Comparison of ENCODE assay signal across 1 cellular context in the genomic region with DNA sequence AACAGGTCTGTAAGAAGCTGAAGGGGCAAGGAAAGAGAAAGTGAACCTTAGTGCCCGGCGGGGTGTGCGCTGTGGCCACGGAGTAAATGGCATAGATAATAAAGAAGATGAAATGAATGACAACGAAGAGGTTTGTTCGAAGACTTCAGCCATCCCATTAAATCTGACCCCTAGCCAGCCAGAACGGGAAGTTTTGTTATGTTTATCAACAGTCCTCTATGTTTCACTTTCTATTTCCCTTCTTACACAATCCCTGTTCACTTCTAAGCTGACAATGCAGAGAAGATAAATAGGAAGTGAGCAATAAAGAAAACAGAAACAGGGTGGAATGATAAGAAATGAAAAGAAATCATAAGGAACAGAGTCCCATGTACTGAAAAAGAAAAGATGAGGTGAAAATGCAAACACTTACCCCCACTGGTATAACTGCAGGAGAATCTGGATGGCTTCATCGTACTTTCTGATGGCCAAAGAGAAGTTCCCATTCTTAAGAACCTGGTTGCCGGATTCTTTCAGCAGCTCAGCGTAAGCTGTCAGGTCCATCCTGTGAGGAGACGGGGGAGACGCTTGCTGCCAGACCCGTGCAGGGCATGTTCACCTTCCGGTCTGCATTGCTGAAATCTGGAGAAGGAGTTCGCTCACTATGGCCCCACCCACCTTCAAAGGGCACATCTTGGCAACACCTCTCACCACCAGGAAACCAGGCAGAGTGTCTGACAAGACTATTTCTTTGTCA.
TF ChIP-seq lines count a peak whose summit lies in the region.

No MANE protein-coding gene starts in this region.

TF ChIP-seq in HepG2, 621 proteins besides CTCF, POLR2A, EP300 and RAD21 (continued from another document):
- no peak for TF ChIP-seq MEF2D (CRISPR knock-in tag; IDR thresholded peaks at IDR 0.05)
- no peak for TF ChIP-seq SP1 (IDR thresholded peaks at IDR 0.05)
- TF ChIP-seq SP1 (CRISPR knock-in tag; IDR thresholded peaks at IDR 0.05): no peak
- TF ChIP-seq FOXC1 (CRISPR knock-in tag; IDR thresholded peaks at IDR 0.05; ENCODE audit: borderline replicate concordance): 0 out of 2 replicates have a peak, but pooled peaks have one; percentile 37
- TF ChIP-seq KLF15 (CRISPR knock-in tag; IDR thresholded peaks at IDR 0.05; ENCODE audit: borderline replicate concordance): no peak
- 0 out of 2 replicates have a peak, but pooled peaks have one; percentile 14 for TF ChIP-seq GATAD2A (CRISPR knock-in tag; IDR thresholded peaks at IDR 0.05)
- no peak for TF ChIP-seq ZKSCAN5 (CRISPR knock-in tag; IDR thresholded peaks at IDR 0.05)
- peak; percentile 31; the same call in 1 of the 2 replicates for TF ChIP-seq KMT2A (CRISPR knock-in tag; IDR thresholded peaks at IDR 0.05)
- TF ChIP-seq MED8 (CRISPR knock-in tag; IDR thresholded peaks at IDR 0.05; ENCODE audit: insufficient replicate concordance): no peak
- TF ChIP-seq KMT2B (CRISPR knock-in tag; IDR thresholded peaks at IDR 0.05): 0 out of 2 replicates have a peak, but pooled peaks have one; percentile 36
- TF ChIP-seq THAP11 (CRISPR knock-in tag; IDR thresholded peaks at IDR 0.05): 0 out of 2 replicates have a peak, but pooled peaks have one; percentile 19
- TF ChIP-seq ELF3 (CRISPR knock-in tag; IDR thresholded peaks at IDR 0.05): 0 out of 2 replicates have a peak, but pooled peaks have one; percentile 49
- no peak for TF ChIP-seq HOXA9 (CRISPR knock-in tag; IDR thresholded peaks at IDR 0.05; ENCODE audit: borderline replicate concordance)
- TF ChIP-seq ZNF557 (CRISPR knock-in tag; IDR thresholded peaks at IDR 0.05): no peak
- TF ChIP-seq RBM22 (optimal IDR thresholded peaks at IDR 0.05; ENCODE audit: low read length): no peak
- peak; percentile 66 for TF ChIP-seq SAP130 (CRISPR knock-in tag; IDR thresholded peaks at IDR 0.05; ENCODE audit: low read depth)
- TF ChIP-seq TERF1 (CRISPR knock-in tag; IDR thresholded peaks at IDR 0.05): no peak
- TF ChIP-seq ZNF878 (CRISPR knock-in tag; IDR thresholded peaks at IDR 0.05): no peak
- TF ChIP-seq ATF7 (IDR thresholded peaks at IDR 0.05): no peak
- TF ChIP-seq ATF7 (CRISPR knock-in tag; IDR thresholded peaks at IDR 0.05): no peak
- no peak for TF ChIP-seq CREM (IDR thresholded peaks at IDR 0.05)
- TF ChIP-seq CREM (CRISPR knock-in tag; IDR thresholded peaks at IDR 0.05): no peak
- TF ChIP-seq DPF2 (CRISPR knock-in tag; IDR thresholded peaks at IDR 0.05; ENCODE audit: borderline replicate concordance, low read depth): no peak
- TF ChIP-seq SNAPC2 (CRISPR knock-in tag; IDR thresholded peaks at IDR 0.05): no peak
- 0 out of 2 replicates have a peak, but pooled peaks have one; percentile 43 for TF ChIP-seq ELF1 (CRISPR knock-in tag; IDR thresholded peaks at IDR 0.05)
- TF ChIP-seq ARID4A (CRISPR knock-in tag; IDR thresholded peaks at IDR 0.05; ENCODE audit: borderline replicate concordance): peak; percentile 23; the same call in 1 of the 2 replicates
- TF ChIP-seq FOXP1 (IDR thresholded peaks at IDR 0.05): no peak
- peak; percentile 59 for TF ChIP-seq FOXP1 (CRISPR knock-in tag; IDR thresholded peaks at IDR 0.05)
- TF ChIP-seq CEBPG (CRISPR knock-in tag; IDR thresholded peaks at IDR 0.05): peak; percentile 67
- TF ChIP-seq STAG1 (CRISPR knock-in tag; IDR thresholded peaks at IDR 0.05): no peak
- no peak for TF ChIP-seq TBP (CRISPR knock-in tag; IDR thresholded peaks at IDR 0.05)
- TF ChIP-seq, protein P1, sequence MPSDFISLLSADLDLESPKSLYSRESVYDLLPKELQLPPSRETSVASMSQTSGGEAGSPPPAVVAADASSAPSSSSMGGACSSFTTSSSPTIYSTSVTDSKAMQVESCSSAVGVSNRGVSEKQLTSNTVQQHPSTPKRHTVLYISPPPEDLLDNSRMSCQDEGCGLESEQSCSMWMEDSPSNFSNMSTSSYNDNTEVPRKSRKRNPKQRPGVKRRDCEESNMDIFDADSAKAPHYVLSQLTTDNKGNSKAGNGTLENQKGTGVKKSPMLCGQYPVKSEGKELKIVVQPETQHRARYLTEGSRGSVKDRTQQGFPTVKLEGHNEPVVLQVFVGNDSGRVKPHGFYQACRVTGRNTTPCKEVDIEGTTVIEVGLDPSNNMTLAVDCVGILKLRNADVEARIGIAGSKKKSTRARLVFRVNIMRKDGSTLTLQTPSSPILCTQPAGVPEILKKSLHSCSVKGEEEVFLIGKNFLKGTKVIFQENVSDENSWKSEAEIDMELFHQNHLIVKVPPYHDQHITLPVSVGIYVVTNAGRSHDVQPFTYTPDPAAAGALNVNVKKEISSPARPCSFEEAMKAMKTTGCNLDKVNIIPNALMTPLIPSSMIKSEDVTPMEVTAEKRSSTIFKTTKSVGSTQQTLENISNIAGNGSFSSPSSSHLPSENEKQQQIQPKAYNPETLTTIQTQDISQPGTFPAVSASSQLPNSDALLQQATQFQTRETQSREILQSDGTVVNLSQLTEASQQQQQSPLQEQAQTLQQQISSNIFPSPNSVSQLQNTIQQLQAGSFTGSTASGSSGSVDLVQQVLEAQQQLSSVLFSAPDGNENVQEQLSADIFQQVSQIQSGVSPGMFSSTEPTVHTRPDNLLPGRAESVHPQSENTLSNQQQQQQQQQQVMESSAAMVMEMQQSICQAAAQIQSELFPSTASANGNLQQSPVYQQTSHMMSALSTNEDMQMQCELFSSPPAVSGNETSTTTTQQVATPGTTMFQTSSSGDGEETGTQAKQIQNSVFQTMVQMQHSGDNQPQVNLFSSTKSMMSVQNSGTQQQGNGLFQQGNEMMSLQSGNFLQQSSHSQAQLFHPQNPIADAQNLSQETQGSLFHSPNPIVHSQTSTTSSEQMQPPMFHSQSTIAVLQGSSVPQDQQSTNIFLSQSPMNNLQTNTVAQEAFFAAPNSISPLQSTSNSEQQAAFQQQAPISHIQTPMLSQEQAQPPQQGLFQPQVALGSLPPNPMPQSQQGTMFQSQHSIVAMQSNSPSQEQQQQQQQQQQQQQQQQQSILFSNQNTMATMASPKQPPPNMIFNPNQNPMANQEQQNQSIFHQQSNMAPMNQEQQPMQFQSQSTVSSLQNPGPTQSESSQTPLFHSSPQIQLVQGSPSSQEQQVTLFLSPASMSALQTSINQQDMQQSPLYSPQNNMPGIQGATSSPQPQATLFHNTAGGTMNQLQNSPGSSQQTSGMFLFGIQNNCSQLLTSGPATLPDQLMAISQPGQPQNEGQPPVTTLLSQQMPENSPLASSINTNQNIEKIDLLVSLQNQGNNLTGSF (CRISPR knock-in tag; IDR thresholded peaks at IDR 0.05): no peak
- TF ChIP-seq NCOA2 (CRISPR knock-in tag; IDR thresholded peaks at IDR 0.05): 0 out of 2 replicates have a peak, but pooled peaks have one; percentile 23
- no peak for TF ChIP-seq ZNF883 (CRISPR knock-in tag; IDR thresholded peaks at IDR 0.05; ENCODE audit: not compliant biosample characterization)
- TF ChIP-seq, protein P2, sequence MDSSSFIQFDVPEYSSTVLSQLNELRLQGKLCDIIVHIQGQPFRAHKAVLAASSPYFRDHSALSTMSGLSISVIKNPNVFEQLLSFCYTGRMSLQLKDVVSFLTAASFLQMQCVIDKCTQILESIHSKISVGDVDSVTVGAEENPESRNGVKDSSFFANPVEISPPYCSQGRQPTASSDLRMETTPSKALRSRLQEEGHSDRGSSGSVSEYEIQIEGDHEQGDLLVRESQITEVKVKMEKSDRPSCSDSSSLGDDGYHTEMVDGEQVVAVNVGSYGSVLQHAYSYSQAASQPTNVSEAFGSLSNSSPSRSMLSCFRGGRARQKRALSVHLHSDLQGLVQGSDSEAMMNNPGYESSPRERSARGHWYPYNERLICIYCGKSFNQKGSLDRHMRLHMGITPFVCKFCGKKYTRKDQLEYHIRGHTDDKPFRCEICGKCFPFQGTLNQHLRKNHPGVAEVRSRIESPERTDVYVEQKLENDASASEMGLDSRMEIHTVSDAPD (CRISPR knock-in tag; IDR thresholded peaks at IDR 0.05): no peak
- TF ChIP-seq FOXA3 (CRISPR knock-in tag; IDR thresholded peaks at IDR 0.05): peak; percentile 41; the same call in 1 of the 2 replicates
- no peak for TF ChIP-seq ZNF282 (IDR thresholded peaks at IDR 0.05; ENCODE audit: partially characterized antibody)
- 0 out of 2 replicates have a peak, but pooled peaks have one; percentile 13 for TF ChIP-seq PHF20 (CRISPR knock-in tag; IDR thresholded peaks at IDR 0.05)
- TF ChIP-seq ZSCAN25 (CRISPR knock-in tag; IDR thresholded peaks at IDR 0.05): no peak
- TF ChIP-seq IRF2 (CRISPR knock-in tag; IDR thresholded peaks at IDR 0.05): peak; percentile 96
- TF ChIP-seq SOX6 (IDR thresholded peaks at IDR 0.05): no peak
- TF ChIP-seq SOX6 (CRISPR knock-in tag; IDR thresholded peaks at IDR 0.05): peak; percentile 42; the same call in 1 of the 2 replicates
- no peak for TF ChIP-seq ZNF644 (CRISPR knock-in tag; IDR thresholded peaks at IDR 0.05; ENCODE audit: low read depth)
- TF ChIP-seq SOX5 (CRISPR knock-in tag; IDR thresholded peaks at IDR 0.05; ENCODE audit: borderline replicate concordance): peak; percentile 47; the same call in 1 of the 2 replicates
- TF ChIP-seq GABPA (IDR thresholded peaks at IDR 0.05; ENCODE audit: low read depth, low read length): no peak
- no peak for TF ChIP-seq GABPA (CRISPR knock-in tag; IDR thresholded peaks at IDR 0.05; ENCODE audit: low read depth)
- no peak for TF ChIP-seq ZFP36 (IDR thresholded peaks at IDR 0.05; ENCODE audit: borderline replicate concordance, low read depth, low read length, partially characterized antibody)
- TF ChIP-seq LCORL (IDR thresholded peaks at IDR 0.05): no peak
- 0 out of 2 replicates have a peak, but pooled peaks have one; percentile 39 for TF ChIP-seq LCORL (CRISPR knock-in tag; IDR thresholded peaks at IDR 0.05)
